Comparison of ENCODE assay signal across 23 cellular contexts in genomic region chr15:33207646-33208045, GRCh38.
"Had no signal": no experiment of that assay in that cellular context is flagged by ENCODE, and none has a peak within 500 bp of the region (broad histone marks: within the 10 kb centered on the region; RNA-seq: fewer than 3 reads in every experiment).

No MANE protein-coding gene starts in this region.

- H3K4me3 ChIP-seq: colonic mucosa, coronary artery, dorsolateral prefrontal cortex, esophagus squamous epithelium, gastrocnemius medialis, gastroesophageal sphincter, heart left ventricle, heart right ventricle had no signal

- H3K9me3 ChIP-seq: colonic mucosa, esophagus squamous epithelium, gastrocnemius medialis, gastroesophageal sphincter, heart left ventricle, heart right ventricle had no signal

- H3K27ac ChIP-seq: colonic mucosa, coronary artery, dorsolateral prefrontal cortex, epithelial cell of prostate, esophagus squamous epithelium, foreskin keratinocyte, gastrocnemius medialis, gastroesophageal sphincter, heart left ventricle, heart right ventricle had no signal

- H3K27me3 ChIP-seq: colonic mucosa, dorsolateral prefrontal cortex, foreskin keratinocyte, gastrocnemius medialis, gastroesophageal sphincter, heart left ventricle, heart right ventricle had no signal

- DNase-seq: colonic mucosa; cortex of kidney; dermis blood vessel endothelial cell; dorsolateral prefrontal cortex; effector CD4-positive, alpha-beta T cell; effector CD8-positive, alpha-beta T cell; effector memory CD4-positive, alpha-beta T cell; effector memory CD8-positive, alpha-beta T cell; endodermal cell; erythroblast; esophagus squamous epithelium; foreskin fibroblast; foreskin keratinocyte; foreskin melanocyte; gastrocnemius medialis; glutamatergic neuron; head of caudate nucleus; heart left ventricle; heart right ventricle had no signal

- ATAC-seq: effector memory CD8-positive, alpha-beta T cell; esophagus mucosa; foreskin keratinocyte; gastrocnemius medialis; gastroesophageal sphincter; heart left ventricle; heart right ventricle had no signal

- H3K36me3 ChIP-seq: colonic mucosa, esophagus squamous epithelium, gastrocnemius medialis, gastroesophageal sphincter, heart left ventricle, heart right ventricle had no signal

- H3K4me1 ChIP-seq: colonic mucosa, foreskin keratinocyte, gastroesophageal sphincter, heart left ventricle, heart right ventricle had no signal
